ENCODE assay signal across 8 cellular contexts in the genomic region with DNA sequence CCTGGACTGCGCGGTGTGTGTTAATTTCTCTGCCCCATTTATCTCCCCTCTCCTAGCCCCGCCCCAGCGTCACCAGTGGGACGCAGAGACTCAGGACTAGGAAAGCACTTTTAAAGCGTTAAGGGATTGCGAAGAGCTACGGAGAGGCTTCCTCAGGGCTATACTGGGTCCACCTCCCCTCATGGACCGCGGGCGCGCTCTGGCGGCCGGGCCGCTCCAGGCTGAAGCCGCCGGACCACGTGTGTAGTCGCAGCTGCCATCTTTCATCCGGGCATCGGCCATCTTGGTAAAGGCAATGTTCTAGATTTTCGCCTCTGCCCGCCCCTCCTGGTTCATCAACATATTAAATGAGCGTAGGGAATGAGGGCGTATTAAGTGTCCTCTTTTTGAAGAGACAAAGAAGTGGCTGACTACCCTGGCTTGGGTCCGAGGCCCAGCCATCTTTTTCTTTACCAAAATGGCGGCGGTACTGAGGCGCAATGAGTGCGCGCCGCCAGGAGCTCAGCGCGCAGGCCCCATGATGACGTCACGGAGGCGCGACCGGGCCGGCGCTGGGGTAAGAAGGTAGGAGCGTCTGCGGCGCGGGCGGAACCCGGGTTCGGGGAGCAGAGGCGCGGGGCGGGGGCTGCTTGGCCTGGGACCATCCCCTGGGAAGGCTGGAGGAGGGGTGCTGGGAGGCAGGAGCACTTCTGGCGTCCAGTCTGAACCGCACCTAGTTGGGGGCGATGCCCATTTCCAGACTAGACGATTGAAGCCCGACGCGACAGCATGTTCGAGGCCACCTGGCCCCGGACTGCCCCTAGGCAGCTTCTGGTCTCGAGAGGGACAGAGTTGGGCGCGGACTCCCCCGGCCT. TPM values are rescaled to one million over a fixed set of nuclear protein-coding genes. Genes with fewer than 3 reads are reported as not detected.
DNase-seq lines count a peak whose midpoint lies in the region; ATAC-seq and TF ChIP-seq lines count a peak whose summit lies in the region.

A gene with protein sequence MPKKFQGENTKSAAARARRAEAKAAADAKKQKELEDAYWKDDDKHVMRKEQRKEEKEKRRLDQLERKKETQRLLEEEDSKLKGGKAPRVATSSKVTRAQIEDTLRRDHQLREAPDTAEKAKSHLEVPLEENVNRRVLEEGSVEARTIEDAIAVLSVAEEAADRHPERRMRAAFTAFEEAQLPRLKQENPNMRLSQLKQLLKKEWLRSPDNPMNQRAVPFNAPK (plus strand): TSS at position 531 of the 854 bp plus-strand sequence. CDS start 3,406 bp downstream, outside the sequence.

- no peaks in the 10 kb centered on the region for H3K9me3 Mint-ChIP-seq in CD4-positive, CD25-positive, alpha-beta regulatory T cell

- peak within 1 kb of the TSS; percentile 90 to 94 (median 92) for H3K4me3 Mint-ChIP-seq in CD4-positive, CD25-positive, alpha-beta regulatory T cell

- peak; percentile 84 to 91 (median 88) for TF ChIP-seq CTCF in right lobe of liver (IDR thresholded peaks at IDR 0.05)

- peak; percentile 76 for TF ChIP-seq POLR2A in right lobe of liver (IDR thresholded peaks at IDR 0.05)

- no peaks in the 10 kb centered on the region for H3K27me3 ChIP-seq in CD4-positive, CD25-positive, alpha-beta regulatory T cell (ENCODE audit: control insufficient read depth, insufficient read depth, low read length)
- no peaks in the 10 kb centered on the region for H3K27me3 ChIP-seq in right lobe of liver

- peak; percentile 98 for ATAC-seq in CD4-positive, CD25-positive, alpha-beta regulatory T cell (ENCODE audit: low read depth in 2 of 2)
- peak; percentile 82 for ATAC-seq in GM19328 (IDR thresholded peaks at IDR 0.05; ENCODE audit: unreplicated experiment)
- peak; percentile 61 for ATAC-seq in HG03469 (IDR thresholded peaks at IDR 0.05; ENCODE audit: unreplicated experiment)
- ATAC-seq in right lobe of liver: peak; percentile 97 to 99 (median 98)

- DNase-seq in CD4-positive, CD25-positive, alpha-beta regulatory T cell: peak; percentile 90 to 96 (median 95)
- DNase-seq in NCI-H69 (lab: John Stamatoyannopoulos, UW) (peak; percentile 97), dermis blood vessel endothelial cell (peak; percentile 94), right lobe of liver (peak; percentile 92 to 94 (median 92))
- DNase-seq in activated CD4-positive, alpha-beta T cell treated with anti-CD3 and anti-CD28 coated beads, Interleukin-2, amount 50 U/mL, for 24 hours (ENCODE audit: low read depth in 1 of 2, low spot score in 1 of 2): peak; percentile 90
- peak; percentile 90 for DNase-seq in stimulated activated CD4-positive, alpha-beta T cell treated with anti-CD3 and anti-CD28 coated beads, Interleukin-4, amount 100 ng/mL, for 24 hours

- H3K36me3 ChIP-seq in CD4-positive, CD25-positive, alpha-beta regulatory T cell (ENCODE audit: control insufficient read depth, insufficient read depth, low read length): no peaks in the 10 kb centered on the region
- no peaks in the 10 kb centered on the region for H3K36me3 ChIP-seq in right lobe of liver

- under 1% methylated on average over 58 of the region's 64 CpGs for WGBS in right lobe of liver (ENCODE audit: insufficient coverage, low coverage, low lambda C conversion rate, missing lambda C conversion rate)

- H3K4me3 ChIP-seq in CD4-positive, CD25-positive, alpha-beta regulatory T cell (ENCODE audit: low read depth, low read length): peak within 1 kb of the TSS; percentile 78
- peak within 1 kb of the TSS; percentile 67 to 89 (median 80) for H3K4me3 ChIP-seq in right lobe of liver

- H3K36me3 Mint-ChIP-seq in CD4-positive, CD25-positive, alpha-beta regulatory T cell: no peaks in the 10 kb centered on the region

- no peaks in the 10 kb centered on the region for H3K9me3 ChIP-seq in CD4-positive, CD25-positive, alpha-beta regulatory T cell (ENCODE audit: control insufficient read depth in 2 of 2, low read length in 2 of 2)
- no peaks in the 10 kb centered on the region for H3K9me3 ChIP-seq in right lobe of liver

- peak within 1 kb of the TSS; percentile 82 to 97 (median 94) for H3K27ac Mint-ChIP-seq in CD4-positive, CD25-positive, alpha-beta regulatory T cell

- H3K27ac ChIP-seq in CD4-positive, CD25-positive, alpha-beta regulatory T cell (ENCODE audit: insufficient read depth, low read length, poor library complexity, severe bottlenecking): peak within 1 kb of the TSS; percentile 88
- peak within 1 kb of the TSS; percentile 81 to 88 (median 84) for H3K27ac ChIP-seq in right lobe of liver

- H3K4me1 Mint-ChIP-seq in CD4-positive, CD25-positive, alpha-beta regulatory T cell: peaks cover 0 to 24% (median 12%) of the 10 kb centered on the region in 4 donors

- H3K27me3 Mint-ChIP-seq in CD4-positive, CD25-positive, alpha-beta regulatory T cell: no peaks in the 10 kb centered on the region

- H3K4me1 ChIP-seq in CD4-positive, CD25-positive, alpha-beta regulatory T cell (ENCODE audit: control insufficient read depth, insufficient read depth, low read length, poor library complexity, severe bottlenecking): peaks cover 18% of the 10 kb centered on the region
- peaks cover 0 to 11% (median 3%) of the 10 kb centered on the region in 4 donors for H3K4me1 ChIP-seq in right lobe of liver

- intact Hi-C loops in right lobe of liver (cut with DNase I): loop anchor here in 1 of 2 donors (5.0 kb wide), 1 partner anchor 60 kb away; a partner anchor contains a TSS

RNA-seq across cellular contexts. Expression of the gene that starts here (rescaled TPM):
- total RNA-seq in CD4-positive, CD25-positive, alpha-beta regulatory T cell: 32.2 TPM
- 10 to 100 TPM; 29.6 to 42.7 (median 33.5) TPM for polyA plus RNA-seq in CD4-positive, CD25-positive, alpha-beta regulatory T cell
- 24.8 and 58.4 TPM in 2 replicates for total RNA-seq in dermis blood vessel endothelial cell
- total RNA-seq in right lobe of liver: 10 to 100 TPM; 20.6 to 45.3 (median 30.7) TPM

Comparison
In these comparisons a context has a peak if more than half of its experiments do, and no peak if none do; other contexts are left out.
1. Peak in every context shown above with its lines: DNase-seq, ATAC-seq, H3K4me3 ChIP-seq and H3K27ac ChIP-seq.